22 cellular contexts compared by ENCODE assay signal in genomic region chrX:47413179-47413594, GRCh38. TPM values are rescaled to one million over a fixed set of nuclear protein-coding genes. Genes with fewer than 3 reads are reported as not detected.
"Had no signal": no experiment of that assay in that cellular context is flagged by ENCODE, and none has a peak within 500 bp of the region (broad histone marks: within the 10 kb centered on the region; RNA-seq: fewer than 3 reads in every experiment).

No MANE protein-coding gene starts in this region.

- H3K27ac ChIP-seq: RWPE1 had no signal

- H3K9ac ChIP-seq: SK-N-SH had no signal

- H3K9me3 ChIP-seq: MG63, SK-N-SH had no signal

- H3K27me3 ChIP-seq: MG63 had no signal

- DNase-seq: Karpas-422, KG1, MG63, NCI-H1092 treated with DMSO at 0.1 percent for 48 hours, NCI-H1417, NCI-H1436 treated with DMSO at 0.1 percent for 48 hours, NCI-H1694, NCI-H187 treated with DMSO at 0.1 percent for 48 hours, NCI-H2029 treated with DMSO at 0.1 percent for 48 hours, NCI-H2171 treated with DMSO at 0.1 percent for 48 hours, NCI-H345, NCI-H446 treated with DMSO at 0.1 percent for 48 hours, NCI-H510A treated with DMSO at 0.1 percent for 48 hours, NCI-H69, NCI-H774, PC-3, SHP77, SK-N-SH had no signal

- H3K4me3 ChIP-seq: MG63 had no signal

- ATAC-seq: Panc1, PC-3 had no signal

- H3K36me3 ChIP-seq: MG63 had no signal

RNA-seq across cellular contexts. Expression of gene ZNF157, which starts 42.8 kb away (rescaled TPM):
- total RNA-seq: HT-29, SK-MEL-5 had no signal
